Comparison of ENCODE assay signal across 10 cellular contexts in the genomic region with DNA sequence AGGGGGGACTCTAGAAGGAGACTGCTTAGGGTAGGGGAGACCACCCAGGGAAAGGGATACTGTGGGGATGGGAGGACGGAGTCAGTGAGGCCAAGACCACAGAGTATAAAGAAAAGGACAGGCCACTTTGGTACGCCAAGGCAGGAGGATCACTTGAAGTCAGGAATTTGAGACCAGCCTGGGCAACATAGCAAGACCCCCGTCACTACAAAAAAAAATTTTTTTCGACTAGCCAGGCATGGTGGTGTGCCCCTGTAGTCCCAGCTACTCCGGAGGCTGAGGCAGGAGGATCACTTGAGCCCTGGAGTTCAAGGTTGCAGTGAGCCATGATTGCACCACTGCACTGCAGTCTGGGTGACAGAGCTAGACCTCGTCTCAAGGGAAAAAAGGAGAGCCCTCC. TPM values are rescaled to one million over a fixed set of nuclear protein-coding genes. Genes with fewer than 3 reads are reported as not detected.
A peak's percentile ranks its signal among the peaks of the same experiment; 100 is the strongest.
DNase-seq lines count a peak whose midpoint lies in the region; ATAC-seq and TF ChIP-seq lines count a peak whose summit lies in the region.
"Had no signal": no experiment of that assay in that cellular context is flagged by ENCODE, and none has a peak within 500 bp of the region (broad histone marks: within the 10 kb centered on the region; RNA-seq: fewer than 3 reads in every experiment).

No MANE protein-coding gene starts in this region.

- no peaks in the 10 kb centered on the region for H3K9me3 Mint-ChIP-seq in CD4-positive, alpha-beta T cell
- no peaks in the 10 kb centered on the region for H3K9me3 Mint-ChIP-seq in central memory CD8-positive, alpha-beta T cell

- intact Hi-C loops in CD4-positive, alpha-beta T cell (cut with DNase I, micrococcal nuclease) = no loop called here

- TF ChIP-seq CTCF in CD4-positive, alpha-beta T cell (IDR thresholded peaks at IDR 0.05) = no peak

- H3K27me3 ChIP-seq in CD4-positive, alpha-beta T cell (ENCODE audit: control insufficient read depth, insufficient read depth, low read length) = no peaks in the 10 kb centered on the region
- H3K27me3 ChIP-seq in Karpas-422 (ENCODE audit: low read length) = no peaks in the 10 kb centered on the region

- peaks cover 28% of the 10 kb centered on the region for H3K4me1 Mint-ChIP-seq in CD4-positive, alpha-beta T cell (ENCODE audit: low read depth)
- H3K4me1 Mint-ChIP-seq in central memory CD8-positive, alpha-beta T cell = peaks cover 28% of the 10 kb centered on the region

- POLR2A ChIA-PET in CD4-positive, alpha-beta T cell (lab: Charles Lee) = interaction anchor here (1.0 to 1.2 kb wide), 3 partner anchors 10 to 207 kb away, joined by 3 read pairs; partner anchors contain the start of gene SUPT5H

- no peaks in the 10 kb centered on the region for H4K20me1 ChIP-seq in Karpas-422 (ENCODE audit: insufficient read depth, low read depth, low read length)

- ATAC-seq in CD4-positive, alpha-beta T cell (ENCODE audit: poor library complexity) = no peak
- ATAC-seq in central memory CD8-positive, alpha-beta T cell (replicated peaks; ENCODE audit: extremely low read depth, poor library complexity, severe bottlenecking) = no peak
- ATAC-seq: psoas muscle had no signal

- no peak overlapping the region for H3K9ac ChIP-seq in Karpas-422 (ENCODE audit: low read length)

- no peak for DNase-seq in CD4-positive, alpha-beta T cell
- DNase-seq in Karpas-422 = no peak
- DNase-seq in central memory CD8-positive, alpha-beta T cell (ENCODE audit: low spot score in 2 of 2) = no peak
- DNase-seq in hepatic stellate cell (ENCODE audit: low spot score) = no peak
- no peak for DNase-seq in LoVo (ENCODE audit: low spot score)
- no peak for DNase-seq in NCI-H748 (lab: John Stamatoyannopoulos, UW; ENCODE audit: unreplicated experiment)
- DNase-seq: dorsolateral prefrontal cortex, NCI-H2029 treated with DMSO at 0.1 percent for 48 hours, psoas muscle had no signal

- H3K4me1 ChIP-seq in Karpas-422 (ENCODE audit: low read length) = peaks cover 6% of the 10 kb centered on the region
- H3K4me1 ChIP-seq: psoas muscle had no signal

- peaks cover 1% of the 10 kb centered on the region for H3K27me3 Mint-ChIP-seq in CD4-positive, alpha-beta T cell
- no peaks in the 10 kb centered on the region for H3K27me3 Mint-ChIP-seq in central memory CD8-positive, alpha-beta T cell

- CTCF ChIA-PET in CD4-positive, alpha-beta T cell (lab: Charles Lee) = no interaction called here

- no peaks in the 10 kb centered on the region for H3K36me3 ChIP-seq in Karpas-422 (ENCODE audit: insufficient read depth, low read length)

- no peak overlapping the region for H3K4me3 ChIP-seq in Karpas-422 (ENCODE audit: low read length)
- H3K4me3 ChIP-seq: dorsolateral prefrontal cortex, psoas muscle had no signal

- no peaks in the 10 kb centered on the region for H3K9me2 ChIP-seq in Karpas-422 (replicated peaks; ENCODE audit: insufficient read depth, low read length)

- H3K9me3 ChIP-seq in CD4-positive, alpha-beta T cell (ENCODE audit: control insufficient read depth, low read length) = no peaks in the 10 kb centered on the region
- H3K9me3 ChIP-seq in Karpas-422 (ENCODE audit: low read length) = no peaks in the 10 kb centered on the region
- H3K9me3 ChIP-seq: psoas muscle had no signal

- H3K79me2 ChIP-seq in Karpas-422 (ENCODE audit: low read length) = no peaks in the 10 kb centered on the region

- peak overlapping the region; percentile 76 for H3K4me3 Mint-ChIP-seq in CD4-positive, alpha-beta T cell
- H3K4me3 Mint-ChIP-seq in central memory CD8-positive, alpha-beta T cell = peak overlapping the region; percentile 71

- no peaks in the 10 kb centered on the region for H3K36me3 Mint-ChIP-seq in CD4-positive, alpha-beta T cell (ENCODE audit: low read depth)
- H3K36me3 Mint-ChIP-seq in central memory CD8-positive, alpha-beta T cell (ENCODE audit: insufficient read depth) = no peaks in the 10 kb centered on the region

- no peak overlapping the region for H3K27ac ChIP-seq in CD4-positive, alpha-beta T cell (ENCODE audit: low read depth, low read length)
- H3K27ac ChIP-seq in Karpas-422 (ENCODE audit: low read length) = no peak overlapping the region
- H3K27ac ChIP-seq: dorsolateral prefrontal cortex, psoas muscle had no signal

- no peak overlapping the region for H3K4me2 ChIP-seq in Karpas-422 (ENCODE audit: low read depth, low read length, poor library complexity, severe bottlenecking)

- peak overlapping the region; percentile 73 for H3K27ac Mint-ChIP-seq in CD4-positive, alpha-beta T cell
- H3K27ac Mint-ChIP-seq in central memory CD8-positive, alpha-beta T cell (ENCODE audit: low read depth) = peak overlapping the region; percentile 88

- peak overlapping the region; percentile 60; the same call in 1 of the 2 replicates for H2AFZ ChIP-seq in Karpas-422 (ENCODE audit: low read length)

RNA-seq across cellular contexts. Expression of gene IFNL3, which starts 6.6 kb away (rescaled TPM):
- total RNA-seq in CD4-positive, alpha-beta T cell = not detected
- total RNA-seq in Karpas-422 (2014; rRNA removed; shearing (Covaris generic); ENCODE audit: low replicate concordance) = not detected in 2 replicates
- total RNA-seq: LHCN-M2, psoas muscle had no signal

RNA-seq across cellular contexts. Expression of gene IFNL4, which starts 10.4 kb away (rescaled TPM):
- not detected for total RNA-seq in CD4-positive, alpha-beta T cell
- total RNA-seq in Karpas-422 (2014; rRNA removed; shearing (Covaris generic); ENCODE audit: low replicate concordance) = not detected in 2 replicates
- total RNA-seq: LHCN-M2, psoas muscle had no signal

RNA-seq across cellular contexts. Expression of gene IFNL2, which starts 30.0 kb away (rescaled TPM):
- not detected for total RNA-seq in CD4-positive, alpha-beta T cell
- not detected in 2 replicates for total RNA-seq in Karpas-422 (2014; rRNA removed; shearing (Covaris generic); ENCODE audit: low replicate concordance)
- total RNA-seq: dorsolateral prefrontal cortex, LHCN-M2, psoas muscle had no signal

RNA-seq across cellular contexts. Expression of gene SYCN, which starts 34.1 kb away (rescaled TPM):
- not detected for total RNA-seq in CD4-positive, alpha-beta T cell
- total RNA-seq in Karpas-422 (2014; rRNA removed; shearing (Covaris generic); ENCODE audit: low replicate concordance) = not detected in 2 replicates
- total RNA-seq: LHCN-M2 had no signal

RNA-seq across cellular contexts. Expression of gene NCCRP1, which starts 41.4 kb away (rescaled TPM):
- total RNA-seq in CD4-positive, alpha-beta T cell = not detected
- not detected in 2 replicates for total RNA-seq in Karpas-422 (2014; rRNA removed; shearing (Covaris generic); ENCODE audit: low replicate concordance)
- total RNA-seq: LHCN-M2 had no signal
